8 cellular contexts compared by ENCODE assay signal in the genomic region with DNA sequence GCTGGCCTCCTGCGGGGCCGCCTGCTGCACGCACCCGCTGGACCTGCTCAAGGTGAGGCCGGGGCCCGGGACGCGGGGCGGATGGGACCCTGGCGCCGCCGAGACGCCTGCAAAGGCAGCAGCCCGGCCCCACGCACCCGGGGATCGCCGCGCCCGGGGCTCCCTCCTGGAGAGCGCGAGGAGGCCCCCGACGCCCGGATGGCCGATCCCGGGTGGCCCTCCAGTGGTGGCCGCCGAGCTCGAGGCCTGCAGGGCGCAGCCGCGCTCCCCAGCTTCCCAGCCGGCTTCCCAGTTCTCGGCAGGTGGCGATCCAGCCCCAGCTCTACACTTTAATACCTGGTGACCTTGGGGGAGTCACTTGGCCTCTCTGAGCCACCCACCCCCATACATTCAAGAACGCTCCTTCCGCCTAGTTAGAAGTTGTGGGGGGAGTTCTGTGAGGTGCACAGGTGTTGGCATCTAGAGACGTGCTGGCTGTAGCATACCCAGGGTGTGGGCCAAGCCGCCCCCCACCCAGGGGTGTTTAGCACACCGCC. TPM values are rescaled to one million over a fixed set of nuclear protein-coding genes. Genes with fewer than 3 reads are reported as not detected.
A peak's percentile ranks its signal among the peaks of the same experiment; 100 is the strongest.
DNase-seq lines count a peak whose midpoint lies in the region; ATAC-seq and TF ChIP-seq lines count a peak whose summit lies in the region.

No MANE protein-coding gene starts in this region.

- H4K20me1 ChIP-seq in MM.1S (ENCODE audit: insufficient read depth, low read length): no peaks in the 10 kb centered on the region

- H3K4me1 Mint-ChIP-seq in brain: peaks cover 21% of the 10 kb centered on the region

- H3K27ac Mint-ChIP-seq in brain: peak overlapping the region; percentile 74 to 92 (median 84)

- peak overlapping the region; percentile 83 for H3K9ac ChIP-seq in MM.1S (ENCODE audit: low read length)

- no peaks in the 10 kb centered on the region for H3K27me3 ChIP-seq in MM.1S (replicated peaks; ENCODE audit: insufficient read depth, low read length)
- H3K27me3 ChIP-seq in thyroid gland: no peaks in the 10 kb centered on the region

- H3K4me1 ChIP-seq in MM.1S (ENCODE audit: low read length) (peaks cover 17% of the 10 kb centered on the region), thyroid gland (peaks cover 23 to 27% of the 10 kb centered on the region in 2 donors)

- peaks cover 4% of the 10 kb centered on the region for H3K27me3 Mint-ChIP-seq in brain

- H3K4me3 Mint-ChIP-seq in brain: peak overlapping the region; percentile 87 to 96 (median 94)

- no peak for TF ChIP-seq POLR2A in thyroid gland (IDR thresholded peaks at IDR 0.05)

- intact Hi-C loops in thyroid gland (cut with DNase I): loop anchor here (5.0 kb wide), 1 partner anchor 145 kb away; no protein-coding TSS in a partner anchor

- H3K9me3 ChIP-seq in MM.1S (replicated peaks; ENCODE audit: insufficient read depth, low read length) (no peaks in the 10 kb centered on the region), thyroid gland (no peaks in the 10 kb centered on the region)

- DNase-seq in ELF-1 (ENCODE audit: low read depth, low spot score) (peak; percentile 36), MM.1S (peak; percentile 37), left lobe of liver (ENCODE audit: low spot score) (no peak), thyroid gland (peak; percentile 45 to 52), NOMO-1 treated with dmso at 0.1 percent for 144 hours (lab: John Stamatoyannopoulos, UW; ENCODE audit: unreplicated experiment) (no peak), H4 (ENCODE audit: low spot score) (no peak)

- H3K4me2 ChIP-seq in MM.1S (ENCODE audit: low read depth, low read length): peak overlapping the region; percentile 92

- no peaks in the 10 kb centered on the region for H3K36me3 ChIP-seq in MM.1S (replicated peaks; ENCODE audit: insufficient read depth, low read length)
- peaks cover 0 to 2% of the 10 kb centered on the region in 2 donors for H3K36me3 ChIP-seq in thyroid gland

- H3K9me2 ChIP-seq in MM.1S (replicated peaks; ENCODE audit: insufficient read depth, low read length): no peaks in the 10 kb centered on the region

- peaks cover 37% of the 10 kb centered on the region for H3K79me2 ChIP-seq in MM.1S (ENCODE audit: low read length)

- H3K27ac ChIP-seq in MM.1S (ENCODE audit: low read length) (0 out of 2 replicates have a peak overlapping the region, but pooled peaks have one; percentile 25), thyroid gland (no peak overlapping the region)

- WGBS in thyroid gland, 2 donors: 0% methylated on average over 2 of the region's 41 CpGs; no CpG with 5 or more reads in 1 of the 2 donors

- H3K36me3 Mint-ChIP-seq in brain: no peaks in the 10 kb centered on the region

- TF ChIP-seq CTCF in MM.1S (IDR thresholded peaks at IDR 0.05; ENCODE audit: low read length) (peak; percentile 20; the same call in 1 of the 2 replicates), brain (conservative IDR thresholded peaks at IDR 0.05) (no peak), thyroid gland (IDR thresholded peaks at IDR 0.05) (peak in 1 of 6 experiments; percentile 16)

- ATAC-seq in GM21360 (IDR thresholded peaks at IDR 0.05; ENCODE audit: unreplicated experiment) (peak; percentile 10), left lobe of liver (peak; percentile 1)

- H3K9me3 Mint-ChIP-seq in brain: no peaks in the 10 kb centered on the region

- H3K4me3 ChIP-seq in MM.1S (ENCODE audit: low read length) (peak overlapping the region; percentile 97), thyroid gland (replicated peaks in 1 of 3) (peak overlapping the region; percentile 42 to 78 (median 65))

- H2AFZ ChIP-seq in MM.1S (ENCODE audit: low read length): 0 out of 2 replicates have a peak overlapping the region, but pooled peaks have one; percentile 35

- H3F3A ChIP-seq in MM.1S (ENCODE audit: insufficient read depth, low read length): peaks cover 24% of the 10 kb centered on the region

RNA-seq across cellular contexts. Expression of gene SLC25A10, which starts 0.5 kb away (rescaled TPM):
- 37.8 TPM for polyA plus RNA-seq in brain (ENCODE audit: insufficient read depth, low read depth, low replicate concordance)
- total RNA-seq in left lobe of liver (105 TPM), thyroid gland (10 to 100 TPM in 3 of 4 donors, 1 to 10 TPM in 1; 8.9 to 26.3 (median 20.8) TPM)
- 51.6 and 77.0 TPM in 2 replicates for total RNA-seq in H4 (2014; rRNA removed; shearing (Covaris generic))

RNA-seq across cellular contexts. Expression of gene MRPL12, which starts 9.4 kb away (rescaled TPM):
- 91.5 TPM for polyA plus RNA-seq in brain (ENCODE audit: insufficient read depth, low read depth, low replicate concordance)
- total RNA-seq in left lobe of liver: 75.7 TPM
- total RNA-seq in thyroid gland: 10 to 100 TPM; 30.7 to 89.3 (median 46.4) TPM
- total RNA-seq in H4 (2014; rRNA removed; shearing (Covaris generic)): 16.9 and 21.9 TPM in 2 replicates

RNA-seq across cellular contexts. Expression of gene HGS, which starts 28.7 kb away (rescaled TPM):
- polyA plus RNA-seq in brain (ENCODE audit: insufficient read depth, low read depth, low replicate concordance): 147 TPM
- total RNA-seq in left lobe of liver: 40.3 TPM
- total RNA-seq in thyroid gland: 10 to 100 TPM; 62.9 to 98.3 (median 67.3) TPM
- total RNA-seq in H4 (2014; rRNA removed; shearing (Covaris generic)): 26.6 and 38.3 TPM in 2 replicates

RNA-seq across cellular contexts. Expression of gene ARL16, which starts 28.9 kb away (rescaled TPM):
- polyA plus RNA-seq in brain (ENCODE audit: insufficient read depth, low read depth, low replicate concordance): 78.3 TPM
- total RNA-seq in left lobe of liver (5.1 TPM), thyroid gland (10 to 100 TPM; 29.7 to 46.5 (median 37.2) TPM)
- total RNA-seq in H4 (2014; rRNA removed; shearing (Covaris generic)): 31.1 and 47.5 TPM in 2 replicates

RNA-seq across cellular contexts. Expression of gene CCDC137, which starts 46.0 kb away (rescaled TPM):
- 19.4 TPM for polyA plus RNA-seq in brain (ENCODE audit: insufficient read depth, low read depth, low replicate concordance)
- total RNA-seq in left lobe of liver (7.0 TPM), thyroid gland (10 to 100 TPM in 1 of 4 donors, 1 to 10 TPM in 3; 4.4 to 11.4 (median 8.8) TPM)
- total RNA-seq in H4 (2014; rRNA removed; shearing (Covaris generic)): 10.7 and 16.7 TPM in 2 replicates

Comparison
In these comparisons a context has a peak if more than half of its experiments do, and no peak if none do; other contexts are left out.
1. DNase-seq: peak in ELF-1 (single experiment), MM.1S (single experiment) and thyroid gland (2 of 2); none in left lobe of liver (single experiment), NOMO-1 treated with dmso at 0.1 percent for 144 hours (single experiment) and H4 (single experiment).